In the genomic region with DNA sequence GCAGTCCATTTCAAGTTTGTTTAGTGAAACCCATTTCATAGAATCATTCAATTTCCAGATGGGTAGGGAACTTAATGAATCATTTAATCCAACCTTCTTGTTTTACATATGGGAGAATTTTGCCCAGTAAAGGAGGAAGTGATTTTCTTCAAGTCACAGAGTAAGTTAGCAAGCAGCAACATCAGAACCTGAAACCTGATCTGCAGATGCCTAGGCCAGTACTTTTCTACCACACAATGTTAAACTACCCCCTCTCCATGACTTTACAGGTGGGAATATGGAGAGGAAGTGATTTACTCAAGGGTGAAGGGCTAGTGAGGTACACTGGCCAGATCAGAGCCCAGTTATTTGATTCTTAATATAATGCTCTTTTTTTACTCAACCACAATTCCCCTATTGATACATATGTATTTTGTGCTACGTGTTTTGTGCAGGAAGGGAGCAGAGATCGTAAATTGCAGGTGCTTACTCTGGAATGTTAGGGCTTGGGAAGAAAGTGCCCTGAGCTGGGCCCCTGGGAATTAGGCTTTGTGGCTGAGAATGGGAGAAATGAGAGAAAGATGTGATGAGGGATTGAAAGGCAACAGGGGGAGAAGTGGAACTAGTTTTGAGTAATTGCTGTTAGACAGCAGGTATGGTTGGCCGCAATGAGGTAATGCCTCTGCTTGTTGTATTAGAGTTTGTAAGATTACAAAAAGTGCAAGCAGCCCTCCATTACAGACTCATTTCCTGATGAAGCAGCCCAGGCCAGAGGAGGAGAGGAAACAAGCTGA, we compare ENCODE assay signal across 1 cellular context.
TF ChIP-seq lines count a peak whose summit lies in the region.

No MANE protein-coding gene starts in this region.

TF ChIP-seq in GM12878, 131 proteins besides CTCF, POLR2A, EP300 and RAD21 (continued from another document):
- TF ChIP-seq, protein P1, sequence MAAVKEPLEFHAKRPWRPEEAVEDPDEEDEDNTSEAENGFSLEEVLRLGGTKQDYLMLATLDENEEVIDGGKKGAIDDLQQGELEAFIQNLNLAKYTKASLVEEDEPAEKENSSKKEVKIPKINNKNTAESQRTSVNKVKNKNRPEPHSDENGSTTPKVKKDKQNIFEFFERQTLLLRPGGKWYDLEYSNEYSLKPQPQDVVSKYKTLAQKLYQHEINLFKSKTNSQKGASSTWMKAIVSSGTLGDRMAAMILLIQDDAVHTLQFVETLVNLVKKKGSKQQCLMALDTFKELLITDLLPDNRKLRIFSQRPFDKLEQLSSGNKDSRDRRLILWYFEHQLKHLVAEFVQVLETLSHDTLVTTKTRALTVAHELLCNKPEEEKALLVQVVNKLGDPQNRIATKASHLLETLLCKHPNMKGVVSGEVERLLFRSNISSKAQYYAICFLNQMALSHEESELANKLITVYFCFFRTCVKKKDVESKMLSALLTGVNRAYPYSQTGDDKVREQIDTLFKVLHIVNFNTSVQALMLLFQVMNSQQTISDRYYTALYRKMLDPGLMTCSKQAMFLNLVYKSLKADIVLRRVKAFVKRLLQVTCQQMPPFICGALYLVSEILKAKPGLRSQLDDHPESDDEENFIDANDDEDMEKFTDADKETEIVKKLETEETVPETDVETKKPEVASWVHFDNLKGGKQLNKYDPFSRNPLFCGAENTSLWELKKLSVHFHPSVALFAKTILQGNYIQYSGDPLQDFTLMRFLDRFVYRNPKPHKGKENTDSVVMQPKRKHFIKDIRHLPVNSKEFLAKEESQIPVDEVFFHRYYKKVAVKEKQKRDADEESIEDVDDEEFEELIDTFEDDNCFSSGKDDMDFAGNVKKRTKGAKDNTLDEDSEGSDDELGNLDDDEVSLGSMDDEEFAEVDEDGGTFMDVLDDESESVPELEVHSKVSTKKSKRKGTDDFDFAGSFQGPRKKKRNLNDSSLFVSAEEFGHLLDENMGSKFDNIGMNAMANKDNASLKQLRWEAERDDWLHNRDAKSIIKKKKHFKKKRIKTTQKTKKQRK (IDR thresholded peaks at IDR 0.05; ENCODE audit: low read depth, low read length), result no peak
- no peak for TF ChIP-seq MEF2A (IDR thresholded peaks at IDR 0.05; ENCODE audit: insufficient read depth, low read depth, low read length)
- no peak for TF ChIP-seq SIN3A (IDR thresholded peaks at IDR 0.05; ENCODE audit: low read depth, low read length)
- no peak for TF ChIP-seq PML (IDR thresholded peaks at IDR 0.05; ENCODE audit: low read length)
- no peak for TF ChIP-seq EGR1 (IDR thresholded peaks at IDR 0.05; ENCODE audit: borderline replicate concordance in 1 of 2, low read depth in 2 of 2, low read length in 2 of 2)
- peak; percentile 45; the same call in 1 of the 2 replicates for TF ChIP-seq YY1 (IDR thresholded peaks at IDR 0.05; ENCODE audit: low read depth, low read length)
- TF ChIP-seq, protein P2, sequence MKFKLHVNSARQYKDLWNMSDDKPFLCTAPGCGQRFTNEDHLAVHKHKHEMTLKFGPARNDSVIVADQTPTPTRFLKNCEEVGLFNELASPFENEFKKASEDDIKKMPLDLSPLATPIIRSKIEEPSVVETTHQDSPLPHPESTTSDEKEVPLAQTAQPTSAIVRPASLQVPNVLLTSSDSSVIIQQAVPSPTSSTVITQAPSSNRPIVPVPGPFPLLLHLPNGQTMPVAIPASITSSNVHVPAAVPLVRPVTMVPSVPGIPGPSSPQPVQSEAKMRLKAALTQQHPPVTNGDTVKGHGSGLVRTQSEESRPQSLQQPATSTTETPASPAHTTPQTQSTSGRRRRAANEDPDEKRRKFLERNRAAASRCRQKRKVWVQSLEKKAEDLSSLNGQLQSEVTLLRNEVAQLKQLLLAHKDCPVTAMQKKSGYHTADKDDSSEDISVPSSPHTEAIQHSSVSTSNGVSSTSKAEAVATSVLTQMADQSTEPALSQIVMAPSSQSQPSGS (IDR thresholded peaks at IDR 0.05; ENCODE audit: low read length), result peak; percentile 74
- TF ChIP-seq YBX1 (IDR thresholded peaks at IDR 0.05), result no peak
- TF ChIP-seq, protein P3, sequence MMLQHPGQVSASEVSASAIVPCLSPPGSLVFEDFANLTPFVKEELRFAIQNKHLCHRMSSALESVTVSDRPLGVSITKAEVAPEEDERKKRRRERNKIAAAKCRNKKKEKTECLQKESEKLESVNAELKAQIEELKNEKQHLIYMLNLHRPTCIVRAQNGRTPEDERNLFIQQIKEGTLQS (IDR thresholded peaks at IDR 0.05; ENCODE audit: borderline replicate concordance, extremely low read depth, low read depth, low read length), result no peak
- no peak for TF ChIP-seq SRF (IDR thresholded peaks at IDR 0.05; ENCODE audit: low read depth in 2 of 2, low read length in 2 of 2)
- no peak for TF ChIP-seq TAF1 (IDR thresholded peaks at IDR 0.05; ENCODE audit: borderline replicate concordance, low read depth, low read length)
- TF ChIP-seq TCF12 (IDR thresholded peaks at IDR 0.05; ENCODE audit: low read depth, low read length), result no peak
- TF ChIP-seq ZNF217 (IDR thresholded peaks at IDR 0.05), result no peak
- TF ChIP-seq BMI1 (IDR thresholded peaks at IDR 0.05; ENCODE audit: borderline replicate concordance), result 0 out of 2 replicates have a peak, but pooled peaks have one; percentile 29
- no peak for TF ChIP-seq NR2F1 (conservative IDR thresholded peaks at IDR 0.05)
- TF ChIP-seq NFIC (IDR thresholded peaks at IDR 0.05; ENCODE audit: low read depth, low read length), result peak; percentile 68; the same call in 1 of the 2 replicates
- TF ChIP-seq JUNB (IDR thresholded peaks at IDR 0.05), result peak; percentile 56
- no peak for TF ChIP-seq HDGF (IDR thresholded peaks at IDR 0.05)
- TF ChIP-seq BHLHE40 (IDR thresholded peaks at IDR 0.05; ENCODE audit: borderline replicate concordance in 1 of 2, low read depth in 2 of 2, low read length in 1 of 2), result peak in 1 of 2 experiments; percentile 40; a peak in 1 of 4 replicates
- peak; percentile 87 for TF ChIP-seq IKZF1 (conservative IDR thresholded peaks at IDR 0.05)
- no peak for TF ChIP-seq WRNIP1 (IDR thresholded peaks at IDR 0.05; ENCODE audit: borderline replicate concordance, low read depth, low read length)
- TF ChIP-seq KLF5 (IDR thresholded peaks at IDR 0.05; ENCODE audit: partially characterized antibody), result no peak
- TF ChIP-seq, protein P4, sequence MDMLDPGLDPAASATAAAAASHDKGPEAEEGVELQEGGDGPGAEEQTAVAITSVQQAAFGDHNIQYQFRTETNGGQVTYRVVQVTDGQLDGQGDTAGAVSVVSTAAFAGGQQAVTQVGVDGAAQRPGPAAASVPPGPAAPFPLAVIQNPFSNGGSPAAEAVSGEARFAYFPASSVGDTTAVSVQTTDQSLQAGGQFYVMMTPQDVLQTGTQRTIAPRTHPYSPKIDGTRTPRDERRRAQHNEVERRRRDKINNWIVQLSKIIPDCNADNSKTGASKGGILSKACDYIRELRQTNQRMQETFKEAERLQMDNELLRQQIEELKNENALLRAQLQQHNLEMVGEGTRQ (IDR thresholded peaks at IDR 0.05; ENCODE audit: borderline replicate concordance, low read depth, low read length), result no peak
- no peak for TF ChIP-seq SREBF2 (IDR thresholded peaks at IDR 0.05; ENCODE audit: low read length)
- TF ChIP-seq, protein P5, sequence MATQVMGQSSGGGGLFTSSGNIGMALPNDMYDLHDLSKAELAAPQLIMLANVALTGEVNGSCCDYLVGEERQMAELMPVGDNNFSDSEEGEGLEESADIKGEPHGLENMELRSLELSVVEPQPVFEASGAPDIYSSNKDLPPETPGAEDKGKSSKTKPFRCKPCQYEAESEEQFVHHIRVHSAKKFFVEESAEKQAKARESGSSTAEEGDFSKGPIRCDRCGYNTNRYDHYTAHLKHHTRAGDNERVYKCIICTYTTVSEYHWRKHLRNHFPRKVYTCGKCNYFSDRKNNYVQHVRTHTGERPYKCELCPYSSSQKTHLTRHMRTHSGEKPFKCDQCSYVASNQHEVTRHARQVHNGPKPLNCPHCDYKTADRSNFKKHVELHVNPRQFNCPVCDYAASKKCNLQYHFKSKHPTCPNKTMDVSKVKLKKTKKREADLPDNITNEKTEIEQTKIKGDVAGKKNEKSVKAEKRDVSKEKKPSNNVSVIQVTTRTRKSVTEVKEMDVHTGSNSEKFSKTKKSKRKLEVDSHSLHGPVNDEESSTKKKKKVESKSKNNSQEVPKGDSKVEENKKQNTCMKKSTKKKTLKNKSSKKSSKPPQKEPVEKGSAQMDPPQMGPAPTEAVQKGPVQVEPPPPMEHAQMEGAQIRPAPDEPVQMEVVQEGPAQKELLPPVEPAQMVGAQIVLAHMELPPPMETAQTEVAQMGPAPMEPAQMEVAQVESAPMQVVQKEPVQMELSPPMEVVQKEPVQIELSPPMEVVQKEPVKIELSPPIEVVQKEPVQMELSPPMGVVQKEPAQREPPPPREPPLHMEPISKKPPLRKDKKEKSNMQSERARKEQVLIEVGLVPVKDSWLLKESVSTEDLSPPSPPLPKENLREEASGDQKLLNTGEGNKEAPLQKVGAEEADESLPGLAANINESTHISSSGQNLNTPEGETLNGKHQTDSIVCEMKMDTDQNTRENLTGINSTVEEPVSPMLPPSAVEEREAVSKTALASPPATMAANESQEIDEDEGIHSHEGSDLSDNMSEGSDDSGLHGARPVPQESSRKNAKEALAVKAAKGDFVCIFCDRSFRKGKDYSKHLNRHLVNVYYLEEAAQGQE (IDR thresholded peaks at IDR 0.05; ENCODE audit: low read depth, low read length), result no peak
- TF ChIP-seq RBBP5 (conservative IDR thresholded peaks at IDR 0.05), result no peak
- TF ChIP-seq ATF7 (IDR thresholded peaks at IDR 0.05; ENCODE audit: low read depth), result peak; percentile 97
- TF ChIP-seq, protein P6, sequence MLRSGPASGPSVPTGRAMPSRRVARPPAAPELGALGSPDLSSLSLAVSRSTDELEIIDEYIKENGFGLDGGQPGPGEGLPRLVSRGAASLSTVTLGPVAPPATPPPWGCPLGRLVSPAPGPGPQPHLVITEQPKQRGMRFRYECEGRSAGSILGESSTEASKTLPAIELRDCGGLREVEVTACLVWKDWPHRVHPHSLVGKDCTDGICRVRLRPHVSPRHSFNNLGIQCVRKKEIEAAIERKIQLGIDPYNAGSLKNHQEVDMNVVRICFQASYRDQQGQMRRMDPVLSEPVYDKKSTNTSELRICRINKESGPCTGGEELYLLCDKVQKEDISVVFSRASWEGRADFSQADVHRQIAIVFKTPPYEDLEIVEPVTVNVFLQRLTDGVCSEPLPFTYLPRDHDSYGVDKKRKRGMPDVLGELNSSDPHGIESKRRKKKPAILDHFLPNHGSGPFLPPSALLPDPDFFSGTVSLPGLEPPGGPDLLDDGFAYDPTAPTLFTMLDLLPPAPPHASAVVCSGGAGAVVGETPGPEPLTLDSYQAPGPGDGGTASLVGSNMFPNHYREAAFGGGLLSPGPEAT (IDR thresholded peaks at IDR 0.05; ENCODE audit: low read depth), result peak; percentile 70; the same call in 1 of the 2 replicates
- TF ChIP-seq, protein P7, sequence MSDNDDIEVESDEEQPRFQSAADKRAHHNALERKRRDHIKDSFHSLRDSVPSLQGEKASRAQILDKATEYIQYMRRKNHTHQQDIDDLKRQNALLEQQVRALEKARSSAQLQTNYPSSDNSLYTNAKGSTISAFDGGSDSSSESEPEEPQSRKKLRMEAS (IDR thresholded peaks at IDR 0.05; ENCODE audit: low read depth, low read length), result no peak
- peak; percentile 91 to 93 for TF ChIP-seq IKZF2 (IDR thresholded peaks at IDR 0.05)
- TF ChIP-seq RUNX3 (IDR thresholded peaks at IDR 0.05; ENCODE audit: low read length), result peak; percentile 80
- TF ChIP-seq ZNF24 (IDR thresholded peaks at IDR 0.05), result no peak
- TF ChIP-seq, protein P8, sequence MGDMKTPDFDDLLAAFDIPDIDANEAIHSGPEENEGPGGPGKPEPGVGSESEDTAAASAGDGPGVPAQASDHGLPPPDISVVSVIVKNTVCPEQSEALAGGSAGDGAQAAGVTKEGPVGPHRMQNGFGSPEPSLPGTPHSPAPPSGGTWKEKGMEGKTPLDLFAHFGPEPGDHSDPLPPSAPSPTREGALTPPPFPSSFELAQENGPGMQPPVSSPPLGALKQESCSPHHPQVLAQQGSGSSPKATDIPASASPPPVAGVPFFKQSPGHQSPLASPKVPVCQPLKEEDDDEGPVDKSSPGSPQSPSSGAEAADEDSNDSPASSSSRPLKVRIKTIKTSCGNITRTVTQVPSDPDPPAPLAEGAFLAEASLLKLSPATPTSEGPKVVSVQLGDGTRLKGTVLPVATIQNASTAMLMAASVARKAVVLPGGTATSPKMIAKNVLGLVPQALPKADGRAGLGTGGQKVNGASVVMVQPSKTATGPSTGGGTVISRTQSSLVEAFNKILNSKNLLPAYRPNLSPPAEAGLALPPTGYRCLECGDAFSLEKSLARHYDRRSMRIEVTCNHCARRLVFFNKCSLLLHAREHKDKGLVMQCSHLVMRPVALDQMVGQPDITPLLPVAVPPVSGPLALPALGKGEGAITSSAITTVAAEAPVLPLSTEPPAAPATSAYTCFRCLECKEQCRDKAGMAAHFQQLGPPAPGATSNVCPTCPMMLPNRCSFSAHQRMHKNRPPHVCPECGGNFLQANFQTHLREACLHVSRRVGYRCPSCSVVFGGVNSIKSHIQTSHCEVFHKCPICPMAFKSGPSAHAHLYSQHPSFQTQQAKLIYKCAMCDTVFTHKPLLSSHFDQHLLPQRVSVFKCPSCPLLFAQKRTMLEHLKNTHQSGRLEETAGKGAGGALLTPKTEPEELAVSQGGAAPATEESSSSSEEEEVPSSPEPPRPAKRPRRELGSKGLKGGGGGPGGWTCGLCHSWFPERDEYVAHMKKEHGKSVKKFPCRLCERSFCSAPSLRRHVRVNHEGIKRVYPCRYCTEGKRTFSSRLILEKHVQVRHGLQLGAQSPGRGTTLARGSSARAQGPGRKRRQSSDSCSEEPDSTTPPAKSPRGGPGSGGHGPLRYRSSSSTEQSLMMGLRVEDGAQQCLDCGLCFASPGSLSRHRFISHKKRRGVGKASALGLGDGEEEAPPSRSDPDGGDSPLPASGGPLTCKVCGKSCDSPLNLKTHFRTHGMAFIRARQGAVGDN (IDR thresholded peaks at IDR 0.05), result no peak
- TF ChIP-seq LARP7 (IDR thresholded peaks at IDR 0.05), result no peak
